1 cellular context compared by ENCODE assay signal in genomic region chr20:64066984-64067605, GRCh38.
TF ChIP-seq lines count a peak whose summit lies in the region.

No MANE protein-coding gene starts in this region.

TF ChIP-seq in IMR-90, 13 proteins besides CTCF, POLR2A, EP300 and RAD21:
- TF ChIP-seq CHD1 (IDR thresholded peaks at IDR 0.05; ENCODE audit: low read depth, low read length): no peak
- no peak for TF ChIP-seq USF2 (IDR thresholded peaks at IDR 0.05; ENCODE audit: low read depth, low read length)
- no peak for TF ChIP-seq ELK1 (IDR thresholded peaks at IDR 0.05; ENCODE audit: borderline replicate concordance, low read depth, low read length)
- TF ChIP-seq FOS (IDR thresholded peaks at IDR 0.05; ENCODE audit: low read depth, low read length): no peak
- no peak for TF ChIP-seq SMC3 (IDR thresholded peaks at IDR 0.05; ENCODE audit: low read depth, low read length)
- no peak for TF ChIP-seq BHLHE40 (IDR thresholded peaks at IDR 0.05; ENCODE audit: low read depth, low read length)
- TF ChIP-seq MXI1 (IDR thresholded peaks at IDR 0.05; ENCODE audit: borderline replicate concordance, low read depth, low read length): no peak
- TF ChIP-seq RCOR1 (IDR thresholded peaks at IDR 0.05; ENCODE audit: insufficient replicate concordance, low read length): no peak
- TF ChIP-seq CEBPB (IDR thresholded peaks at IDR 0.05; ENCODE audit: low read depth, low read length): no peak
- TF ChIP-seq MAFK (IDR thresholded peaks at IDR 0.05; ENCODE audit: low read depth, low read length): no peak
- no peak for TF ChIP-seq RFX5 (IDR thresholded peaks at IDR 0.05; ENCODE audit: low read depth, low read length)
- TF ChIP-seq NFE2L2 (IDR thresholded peaks at IDR 0.05; ENCODE audit: low read depth, low read length): no peak
- no peak for TF ChIP-seq MAZ (IDR thresholded peaks at IDR 0.05; ENCODE audit: borderline replicate concordance, low read depth, low read length)
